35 cellular contexts compared by ENCODE assay signal in the genomic region with DNA sequence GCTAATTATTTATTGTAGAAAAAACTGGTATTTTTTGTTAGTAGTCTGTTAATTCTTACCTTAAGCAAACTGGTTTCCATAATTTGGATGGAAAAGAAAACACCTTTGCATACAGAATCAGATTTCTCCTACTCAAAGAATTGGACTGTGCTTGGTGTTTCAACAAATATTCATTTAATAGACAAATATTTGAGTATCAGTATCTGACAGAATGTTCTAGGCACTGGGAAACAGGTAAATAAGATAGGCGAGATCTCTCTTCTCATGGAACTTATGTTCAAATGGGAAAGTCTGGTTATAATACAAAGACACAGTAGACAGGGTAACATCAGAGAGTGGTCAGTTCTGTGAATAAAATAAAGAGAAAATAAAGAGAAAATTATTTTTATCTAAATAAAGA.
"Had no signal": no experiment of that assay in that cellular context is flagged by ENCODE, and none has a peak within 500 bp of the region (broad histone marks: within the 10 kb centered on the region; RNA-seq: fewer than 3 reads in every experiment).

No MANE protein-coding gene starts in this region.

- H3K27me3 ChIP-seq: brain microvascular endothelial cell, MG63, Peyer's patch had no signal

- H3K4me3 ChIP-seq: MG63, Peyer's patch had no signal

- H3K36me3 Mint-ChIP-seq: activated CD8-positive, alpha-beta memory T cell treated with anti-CD3 and anti-CD28 coated beads, Interleukin-2, amount 10 ng/mL, durations not matched to agents 7 days and 5 days; activated naive CD4-positive, alpha-beta T cell treated with anti-CD3 and anti-CD28 coated beads, Interleukin-2, amount 10 ng/mL, durations not matched to agents 7 days and 5 days; activated naive CD8-positive, alpha-beta T cell had no signal

- H3K27ac Mint-ChIP-seq: activated CD4-positive, alpha-beta memory T cell treated with anti-CD3 and anti-CD28 coated beads, Interleukin-2, amount 10 ng/mL, durations not matched to agents 7 days and 5 days; activated CD8-positive, alpha-beta memory T cell treated with anti-CD3 and anti-CD28 coated beads, Interleukin-2, amount 10 ng/mL, durations not matched to agents 7 days and 5 days; activated naive CD4-positive, alpha-beta T cell treated with anti-CD3 and anti-CD28 coated beads, Interleukin-2, amount 10 ng/mL, durations not matched to agents 7 days and 5 days; activated naive CD8-positive, alpha-beta T cell; activated naive CD8-positive, alpha-beta T cell treated with anti-CD3 and anti-CD28 coated beads, Interleukin-2, amount 50 U/mL, for 24 hours had no signal

- DNase-seq: activated CD4-positive, alpha-beta memory T cell treated with anti-CD3 and anti-CD28 coated beads, Interleukin-2, amount 10 ng/mL, durations not matched to agents 7 days and 5 days; activated CD4-positive, alpha-beta T cell treated with anti-CD3 and anti-CD28 coated beads for 1 hour; activated CD4-positive, alpha-beta T cell treated with anti-CD3 and anti-CD28 coated beads for 48 hours; activated CD4-positive, CD25-positive, alpha-beta regulatory T cell; activated CD8-positive, alpha-beta memory T cell treated with anti-CD3 and anti-CD28 coated beads for 24 hours; activated CD8-positive, alpha-beta memory T cell treated with anti-CD3 and anti-CD28 coated beads, Interleukin-2, amount 10 ng/mL, durations not matched to agents 7 days and 5 days; activated CD8-positive, alpha-beta memory T cell treated with anti-CD3 and anti-CD28 coated beads, Interleukin-2, amount 50 U/mL, for 48 hours; activated effector memory CD4-positive, alpha-beta T cell treated with Interleukin-2 at 50 U/mL for 16 hours; activated naive CD4-positive, alpha-beta T cell treated with anti-CD3 and anti-CD28 coated beads, Interleukin-2, amount 10 ng/mL, durations not matched to agents 7 days and 5 days; activated naive CD8-positive, alpha-beta T cell treated with anti-CD3 and anti-CD28 coated beads, Interleukin-2, amount 50 U/mL, for 24 hours; activated T-cell treated with anti-CD3 and anti-CD28 coated beads, Interleukin-2, amount 50 U/mL, for 48 hours; anterior cingulate cortex; brain microvascular endothelial cell; central memory CD4-positive, alpha-beta T cell; Karpas-422; KBM-7; MG63; NCI-H1048; NCI-H1105 treated with DMSO at 0.1 percent for 48 hours; NCI-H1436; NCI-H1694; NCI-H1930; NCI-H2081 treated with DMSO at 0.1 percent for 48 hours; NCI-H226; NCI-H446 treated with DMSO at 0.1 percent for 48 hours; NCI-H524 treated with DMSO at 0.1 percent for 48 hours; Peyer's patch; Right ventricle myocardium superior; SW 1271; T-helper 1 cell; T-helper 2 cell; T-helper 9 cell; WERI-Rb-1 had no signal

- H3K27me3 Mint-ChIP-seq: activated naive CD8-positive, alpha-beta T cell treated with anti-CD3 and anti-CD28 coated beads, Interleukin-2, amount 50 U/mL, for 24 hours had no signal

- H3K36me3 ChIP-seq: brain microvascular endothelial cell, MG63, Peyer's patch, WERI-Rb-1 had no signal

- H3K27ac ChIP-seq: brain microvascular endothelial cell, Peyer's patch, RWPE1, WERI-Rb-1 had no signal

- H3K9me3 ChIP-seq: MG63, Peyer's patch had no signal

- H3K9me3 Mint-ChIP-seq: activated CD4-positive, alpha-beta memory T cell treated with anti-CD3 and anti-CD28 coated beads, Interleukin-2, amount 10 ng/mL, durations not matched to agents 7 days and 5 days; activated naive CD4-positive, alpha-beta T cell treated with anti-CD3 and anti-CD28 coated beads, Interleukin-2, amount 10 ng/mL, durations not matched to agents 7 days and 5 days had no signal

- H3K4me1 Mint-ChIP-seq: activated CD4-positive, alpha-beta memory T cell treated with anti-CD3 and anti-CD28 coated beads, Interleukin-2, amount 10 ng/mL, durations not matched to agents 7 days and 5 days; activated CD8-positive, alpha-beta memory T cell treated with anti-CD3 and anti-CD28 coated beads, Interleukin-2, amount 10 ng/mL, durations not matched to agents 7 days and 5 days; activated naive CD4-positive, alpha-beta T cell treated with anti-CD3 and anti-CD28 coated beads, Interleukin-2, amount 10 ng/mL, durations not matched to agents 7 days and 5 days; activated naive CD8-positive, alpha-beta T cell treated with anti-CD3 and anti-CD28 coated beads, Interleukin-2, amount 50 U/mL, for 24 hours had no signal

- H3K4me3 Mint-ChIP-seq: activated CD4-positive, alpha-beta memory T cell treated with anti-CD3 and anti-CD28 coated beads, Interleukin-2, amount 10 ng/mL, durations not matched to agents 7 days and 5 days; activated CD8-positive, alpha-beta memory T cell treated with anti-CD3 and anti-CD28 coated beads, Interleukin-2, amount 10 ng/mL, durations not matched to agents 7 days and 5 days; activated naive CD4-positive, alpha-beta T cell treated with anti-CD3 and anti-CD28 coated beads, Interleukin-2, amount 10 ng/mL, durations not matched to agents 7 days and 5 days; activated naive CD8-positive, alpha-beta T cell; activated naive CD8-positive, alpha-beta T cell treated with anti-CD3 and anti-CD28 coated beads, Interleukin-2, amount 50 U/mL, for 24 hours had no signal

- ATAC-seq: activated CD8-positive, alpha-beta memory T cell treated with anti-CD3 and anti-CD28 coated beads, Interleukin-2, amount 10 ng/mL, durations not matched to agents 7 days and 5 days; activated naive CD8-positive, alpha-beta T cell treated with anti-CD3 and anti-CD28 coated beads, Interleukin-2, amount 50 U/mL, for 24 hours had no signal
